ENCODE assay signal across 9 cellular contexts in the genomic region with DNA sequence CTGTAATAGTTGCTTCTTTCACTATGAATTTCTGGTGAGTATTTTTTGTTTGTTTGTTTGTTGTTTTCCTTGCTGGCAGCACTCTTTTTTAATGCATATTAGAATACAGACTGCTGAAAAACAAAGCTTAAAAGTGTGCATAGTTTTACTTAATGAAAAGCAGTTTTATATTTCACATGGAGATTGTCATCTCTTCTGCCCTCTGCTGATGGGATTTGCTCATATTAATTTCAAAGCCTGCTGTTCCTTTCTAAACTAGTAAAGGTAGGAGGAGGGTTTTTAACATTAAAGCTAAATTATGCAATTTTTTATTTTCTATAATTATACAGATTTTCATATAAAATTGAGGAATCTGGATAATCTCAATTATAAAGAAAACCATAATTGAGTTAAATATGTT.
DNase-seq lines count a peak whose midpoint lies in the region; ATAC-seq and TF ChIP-seq lines count a peak whose summit lies in the region.
"Had no signal": no experiment of that assay in that cellular context is flagged by ENCODE, and none has a peak within 500 bp of the region (broad histone marks: within the 10 kb centered on the region; RNA-seq: fewer than 3 reads in every experiment).

No MANE protein-coding gene starts in this region.

- TF ChIP-seq EP300 in SK-N-SH (IDR thresholded peaks at IDR 0.05; ENCODE audit: borderline replicate concordance in 1 of 2, low read depth in 1 of 2, low read length in 1 of 2): no peak

- no TSS peak for BruUV-seq in A673 (replicated peaks; lab: Mats Ljungman, UMichigan)

- H3F3A ChIP-seq in SK-N-SH (replicated peaks; ENCODE audit: insufficient read depth): no peaks in the 10 kb centered on the region

- ATAC-seq in HG03135 (IDR thresholded peaks at IDR 0.05; ENCODE audit: unreplicated experiment): no peak
- no peak for ATAC-seq in GM19452 (IDR thresholded peaks at IDR 0.05; ENCODE audit: unreplicated experiment)

- TF ChIP-seq CTCF in A673 (conservative IDR thresholded peaks at IDR 0.05; ENCODE audit: low read depth, low read length) (peak; percentile 53), SK-N-SH (IDR thresholded peaks at IDR 0.05) (peak; percentile 68)

- H3K27ac ChIP-seq in A673 (ENCODE audit: low read depth, low read length, poor library complexity, severe bottlenecking): no peak overlapping the region
- no peak overlapping the region for H3K27ac ChIP-seq in SK-N-SH (ENCODE audit: low read depth in 2 of 2, low read length in 1 of 2)
- H3K27ac ChIP-seq in substantia nigra (ENCODE audit: low read depth, low read length, poor library complexity, severe bottlenecking): no peak overlapping the region

- POLR2A ChIA-PET in A673 (lab: Charles Lee; ENCODE audit: low non-redundant PET) (no interaction called here), SK-N-SH (lab: Yijun Ruan, JAX) (no interaction called here)

- no peaks in the 10 kb centered on the region for H3K79me2 ChIP-seq in SK-N-SH (ENCODE audit: insufficient read depth)

- H3K9me3 ChIP-seq in A673 (ENCODE audit: low read depth, low read length, poor library complexity, severe bottlenecking): no peaks in the 10 kb centered on the region
- H3K9me3 ChIP-seq in SK-N-SH: no peaks in the 10 kb centered on the region

- no peaks in the 10 kb centered on the region for H3K9me2 ChIP-seq in SK-N-SH

- H2AFZ ChIP-seq in SK-N-SH (ENCODE audit: low read depth): peak overlapping the region; percentile 64; the same call in 1 of the 2 replicates

- intact Hi-C loops in A673 (cut with micrococcal nuclease; ENCODE audit: unreplicated experiment): no loop called here

- H3K4me3 ChIP-seq in A673 (ENCODE audit: low read depth, low read length, poor library complexity, severe bottlenecking) (no peak overlapping the region), SK-N-SH (ENCODE audit: low read depth in 2 of 2, low read length in 1 of 2) (no peak overlapping the region)

- DNase-seq in A673 (ENCODE audit: low spot score) (peak; percentile 42), HCEC 1CT (peak; percentile 17), SK-N-SH (peak; percentile 2), glomerular visceral epithelial cell (ENCODE audit: extremely low spot score) (peak; percentile 18), substantia nigra (lab: John Stamatoyannopoulos, UW) (no peak)
- DNase-seq in activated naive CD4-positive, alpha-beta T cell treated with Interleukin-2 at 50 U/mL for 16 hours: no peak
- DNase-seq: activated CD4-positive, alpha-beta T cell treated with anti-CD3 and anti-CD28 coated beads for 1 hour had no signal

- no peaks in the 10 kb centered on the region for H4K20me1 ChIP-seq in SK-N-SH (ENCODE audit: insufficient read depth)

- H3K9ac ChIP-seq in SK-N-SH: no peak overlapping the region

- CTCF ChIA-PET in A673 (lab: Charles Lee): no interaction called here
- CTCF ChIA-PET in SK-N-SH (lab: Yijun Ruan, JAX): no interaction called here

- H3K4me1 ChIP-seq in A673 (ENCODE audit: insufficient read depth, low read length, poor library complexity, severe bottlenecking): no peaks in the 10 kb centered on the region
- no peaks in the 10 kb centered on the region; a peak in 1 of 4 replicates for H3K4me1 ChIP-seq in SK-N-SH (ENCODE audit: control insufficient read depth in 1 of 2, insufficient read depth in 2 of 2, low read depth in 1 of 2, low read length in 1 of 2)

- TF ChIP-seq RAD21 in SK-N-SH (IDR thresholded peaks at IDR 0.05; ENCODE audit: low read length): peak; percentile 41

- no peak overlapping the region for H3K4me2 ChIP-seq in SK-N-SH

- H3K27me3 ChIP-seq in A673 (replicated peaks; ENCODE audit: insufficient read depth, low read depth, low read length, poor library complexity): no peaks in the 10 kb centered on the region
- no peaks in the 10 kb centered on the region for H3K27me3 ChIP-seq in SK-N-SH (ENCODE audit: insufficient read depth)

- H3K36me3 ChIP-seq in A673 (ENCODE audit: insufficient read depth, low read length, poor library complexity, severe bottlenecking) (no peaks in the 10 kb centered on the region), SK-N-SH (replicated peaks in 1 of 2; ENCODE audit: control insufficient read depth in 1 of 2, insufficient read depth in 2 of 2, low read length in 1 of 2) (no peaks in the 10 kb centered on the region)

TF ChIP-seq in SK-N-SH, 30 proteins besides CTCF, POLR2A, EP300 and RAD21:
- TF ChIP-seq FOXM1 (IDR thresholded peaks at IDR 0.05; ENCODE audit: low read depth) (no peak), SMC3 (IDR thresholded peaks at IDR 0.05; ENCODE audit: low read depth, low read length) (peak; percentile 41)

Comparison
In these comparisons a context has a peak if more than half of its experiments do, and no peak if none do; other contexts are left out.
1. DNase-seq: peak in A673 (single experiment), HCEC 1CT (single experiment), SK-N-SH (single experiment) and glomerular visceral epithelial cell (single experiment); none in activated naive CD4-positive, alpha-beta T cell treated with Interleukin-2 at 50 U/mL for 16 hours (single experiment) and substantia nigra (0 of 49).